ENCODE assay signal across 9 cellular contexts in the genomic region with DNA sequence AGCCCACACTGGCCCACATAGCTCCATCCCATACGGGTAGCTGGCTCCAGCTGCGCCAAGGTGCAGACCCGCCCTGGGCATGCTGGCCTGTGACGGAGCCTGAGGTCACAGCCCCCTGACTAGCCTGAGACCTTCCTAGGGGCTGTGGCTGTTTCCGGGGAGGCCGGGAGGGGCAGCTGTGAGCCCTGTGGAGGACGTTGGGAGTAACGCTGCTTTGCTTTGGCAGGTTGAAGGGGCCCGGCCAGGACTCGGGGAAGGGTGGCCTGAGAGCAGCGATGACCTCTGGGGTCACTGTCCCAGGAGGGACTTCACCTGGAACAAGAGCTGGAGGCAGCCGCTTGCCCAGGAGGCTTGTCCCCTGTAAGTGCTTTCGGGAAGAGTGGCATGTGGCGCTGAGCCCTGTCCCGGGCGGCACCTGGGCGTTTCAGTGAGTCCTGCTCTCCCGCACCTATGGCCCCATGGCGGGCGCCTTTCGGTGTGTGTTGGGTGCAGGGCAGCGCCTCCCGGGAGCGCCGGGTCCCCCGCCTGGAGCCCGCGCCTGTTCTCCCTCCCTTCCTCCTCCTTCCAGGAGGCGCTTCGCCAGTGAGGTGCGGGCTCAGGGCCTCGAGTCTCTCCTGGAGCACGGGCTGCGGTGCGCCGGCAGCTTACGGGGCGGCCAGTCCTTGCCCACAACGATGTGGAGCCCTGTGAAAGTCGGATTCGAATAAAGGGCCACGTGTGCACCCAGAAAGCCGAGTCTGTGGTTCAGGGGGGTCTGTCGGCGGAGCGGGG. TPM values are rescaled to one million over a fixed set of nuclear protein-coding genes. Genes with fewer than 3 reads are reported as not detected.
DNase-seq lines count a peak whose midpoint lies in the region; ATAC-seq and TF ChIP-seq lines count a peak whose summit lies in the region.
"Had no signal": no experiment of that assay in that cellular context is flagged by ENCODE, and none has a peak within 500 bp of the region (broad histone marks: within the 10 kb centered on the region; RNA-seq: fewer than 3 reads in every experiment).

No MANE protein-coding gene starts in this region.

- peaks cover 46% of the 10 kb centered on the region for H3K36me3 Mint-ChIP-seq in activated CD8-positive, alpha-beta memory T cell treated with anti-CD3 and anti-CD28 coated beads, Interleukin-2, amount 10 ng/mL, durations not matched to agents 7 days and 5 days

- H3K27me3 Mint-ChIP-seq in activated CD8-positive, alpha-beta memory T cell treated with anti-CD3 and anti-CD28 coated beads, Interleukin-2, amount 10 ng/mL, durations not matched to agents 7 days and 5 days, result no peaks in the 10 kb centered on the region

- 59 to 73% (median 67%) methylated on average over 34 to 46 of the region's 46 CpGs for WGBS in adrenal gland, 4 donors

- DNase-seq in activated CD8-positive, alpha-beta memory T cell treated with anti-CD3 and anti-CD28 coated beads, Interleukin-2, amount 10 ng/mL, durations not matched to agents 7 days and 5 days, result no peak
- no peak for DNase-seq in activated CD8-positive, alpha-beta memory T cell treated with anti-CD3 and anti-CD28 coated beads, Interleukin-2, amount 50 U/mL, for 48 hours
- peak in 4 of 7 donors; percentile 46 to 74 (median 62) for DNase-seq in adrenal gland
- DNase-seq in left lung, result no peak
- DNase-seq in tibial artery, result peak in 1 of 2 donors; percentile 36
- no peak for DNase-seq in HUDEP-2 (lab: John Stamatoyannopoulos, UW; ENCODE audit: unreplicated experiment in 76 of 76)
- no peak for DNase-seq in A172 (ENCODE audit: low spot score)
- no peak for DNase-seq in EL

- intact Hi-C loops in adrenal gland (cut with DNase I) (loop anchor here in 1 of 2 donors (10.0 kb wide), 1 partner anchor 161 kb away; a partner anchor contains a TSS), left lung (cut with DNase I) (no loop called here), tibial artery (cut with DNase I; ENCODE audit: low total_unique reads) (no loop called here)

- H3K9me3 Mint-ChIP-seq in activated CD8-positive, alpha-beta memory T cell treated with anti-CD3 and anti-CD28 coated beads, Interleukin-2, amount 10 ng/mL, durations not matched to agents 7 days and 5 days (ENCODE audit: low read depth), result no peaks in the 10 kb centered on the region

- H3K9me3 ChIP-seq in adrenal gland (replicated peaks in 1 of 3) (no peaks in the 10 kb centered on the region), left lung (no peaks in the 10 kb centered on the region), tibial artery (no peaks in the 10 kb centered on the region)

- H3K36me3 ChIP-seq in adrenal gland (replicated peaks in 1 of 2) (peaks cover 0 to 62% of the 10 kb centered on the region in 2 donors), left lung (peaks cover 4 to 71% of the 10 kb centered on the region in 2 donors), tibial artery (peaks cover 46 to 71% (median 51%) of the 10 kb centered on the region in 3 donors)

- H3K4me1 ChIP-seq in adrenal gland (replicated peaks in 1 of 2) (peaks cover 47 to 64% of the 10 kb centered on the region in 2 donors), left lung (peaks cover 43 to 69% of the 10 kb centered on the region in 2 donors), tibial artery (peaks cover 13 to 65% (median 60%) of the 10 kb centered on the region in 4 donors)

- CTCF ChIA-PET in activated CD8-positive, alpha-beta memory T cell treated with anti-CD3 and anti-CD28 coated beads, Interleukin-2, amount 10 ng/mL, durations not matched to agents 7 days and 5 days (lab: Charles Lee), result interaction anchor here (0.6 to 4.3 kb wide), 4 partner anchors 14 to 31 kb away, joined by 3 to 32 read pairs (median 4); no protein-coding TSS in a partner anchor

- H3K4me1 Mint-ChIP-seq in activated CD8-positive, alpha-beta memory T cell treated with anti-CD3 and anti-CD28 coated beads, Interleukin-2, amount 10 ng/mL, durations not matched to agents 7 days and 5 days, result peaks cover 56% of the 10 kb centered on the region

- H3K4me3 ChIP-seq in adrenal gland, result peak overlapping the region in 1 of 4 donors; percentile 78
- H3K4me3 ChIP-seq in left lung, result peak overlapping the region in 1 of 2 donors; percentile 70
- H3K4me3 ChIP-seq in tibial artery, result peak overlapping the region; percentile 62 to 71

- H3K27ac ChIP-seq in adrenal gland (peak overlapping the region; percentile 51 to 99 (median 98)), left lung (peak overlapping the region; percentile 99), tibial artery (peak overlapping the region; percentile 91 to 94)

- ATAC-seq in activated CD8-positive, alpha-beta memory T cell treated with anti-CD3 and anti-CD28 coated beads, Interleukin-2, amount 10 ng/mL, durations not matched to agents 7 days and 5 days, result no peak
- no peak for ATAC-seq in left lung

- no peak for TF ChIP-seq POLR2A in adrenal gland (IDR thresholded peaks at IDR 0.05)

- peak overlapping the region; percentile 64 for H3K27ac Mint-ChIP-seq in activated CD8-positive, alpha-beta memory T cell treated with anti-CD3 and anti-CD28 coated beads, Interleukin-2, amount 10 ng/mL, durations not matched to agents 7 days and 5 days

- no peak for TF ChIP-seq CTCF in adrenal gland (IDR thresholded peaks at IDR 0.05)
- no peak for TF ChIP-seq CTCF in left lung (IDR thresholded peaks at IDR 0.05)
- no peak for TF ChIP-seq CTCF in tibial artery (IDR thresholded peaks at IDR 0.05)

- H3K27me3 ChIP-seq in adrenal gland, result no peaks in the 10 kb centered on the region
- no peaks in the 10 kb centered on the region for H3K27me3 ChIP-seq in left lung
- no peaks in the 10 kb centered on the region for H3K27me3 ChIP-seq in tibial artery

- peak overlapping the region; percentile 55 for H3K4me3 Mint-ChIP-seq in activated CD8-positive, alpha-beta memory T cell treated with anti-CD3 and anti-CD28 coated beads, Interleukin-2, amount 10 ng/mL, durations not matched to agents 7 days and 5 days

RNA-seq across cellular contexts. Expression of a gene that starts 1.1 kb away (rescaled TPM):
- 10 to 100 TPM; 54.7 to 60.3 TPM for total RNA-seq in activated CD8-positive, alpha-beta memory T cell treated with anti-CD3 and anti-CD28 coated beads, Interleukin-2, amount 10 ng/mL, durations not matched to agents 7 days and 5 days
- total RNA-seq in adrenal gland, result 100 to 1,000 TPM in 3 of 8 donors, 10 to 100 TPM in 5; 67.4 to 279 (median 86.5) TPM
- 100 to 1,000 TPM in 2 of 3 donors, 1 to 10 TPM in 1; 3.8 to 139 (median 123) TPM for polyA plus RNA-seq in adrenal gland
- total RNA-seq in left lung, result 10 to 100 TPM; 48.0 to 58.7 TPM
- 90.5 and 93.6 TPM in 2 replicates for total RNA-seq in A172 (2014; rRNA removed; shearing (Covaris generic))

RNA-seq across cellular contexts. Expression of a gene that starts 5.1 kb away (rescaled TPM):
- 100 to 1,000 TPM; 189 to 210 TPM for total RNA-seq in activated CD8-positive, alpha-beta memory T cell treated with anti-CD3 and anti-CD28 coated beads, Interleukin-2, amount 10 ng/mL, durations not matched to agents 7 days and 5 days
- total RNA-seq in adrenal gland (1,000 to 10,000 TPM in 1 of 8 donors, 100 to 1,000 TPM in 7; 317 to 1,164 (median 685) TPM), left lung (100 to 1,000 TPM; 220 to 235 TPM)
- 100 to 1,000 TPM; 360 to 990 (median 737) TPM for polyA plus RNA-seq in adrenal gland
- total RNA-seq in A172 (2014; rRNA removed; shearing (Covaris generic)), result 124 and 266 TPM in 2 replicates

RNA-seq across cellular contexts. Expression of a gene that starts 11.4 kb away (rescaled TPM):
- total RNA-seq in activated CD8-positive, alpha-beta memory T cell treated with anti-CD3 and anti-CD28 coated beads, Interleukin-2, amount 10 ng/mL, durations not matched to agents 7 days and 5 days, result not detected
- not detected for total RNA-seq in adrenal gland
- polyA plus RNA-seq in adrenal gland, result not detected
- under 1 TPM in 1 of 2 donors, not detected in 1; 0.52 TPM for total RNA-seq in left lung
- 9.1 and 9.9 TPM in 2 replicates for total RNA-seq in A172 (2014; rRNA removed; shearing (Covaris generic))
- total RNA-seq: mononuclear cell had no signal

RNA-seq across cellular contexts. Expression of a gene that starts 25.9 kb away (rescaled TPM):
- 10 to 100 TPM; 73.3 to 88.6 TPM for total RNA-seq in activated CD8-positive, alpha-beta memory T cell treated with anti-CD3 and anti-CD28 coated beads, Interleukin-2, amount 10 ng/mL, durations not matched to agents 7 days and 5 days
- 100 to 1,000 TPM in 5 of 8 donors, 10 to 100 TPM in 3; 20.0 to 189 (median 113) TPM for total RNA-seq in adrenal gland
- polyA plus RNA-seq in adrenal gland, result 10 to 100 TPM; 15.5 to 73.0 (median 46.8) TPM
- 100 to 1,000 TPM in 1 of 2 donors, 10 to 100 TPM in 1; 87.4 to 115 TPM for total RNA-seq in left lung
- 7.0 and 19.2 TPM in 2 replicates for total RNA-seq in A172 (2014; rRNA removed; shearing (Covaris generic))

RNA-seq across cellular contexts. Expression of a gene that starts 32.7 kb away (rescaled TPM):
- total RNA-seq in activated CD8-positive, alpha-beta memory T cell treated with anti-CD3 and anti-CD28 coated beads, Interleukin-2, amount 10 ng/mL, durations not matched to agents 7 days and 5 days, result 100 to 1,000 TPM; 190 to 221 TPM
- total RNA-seq in adrenal gland, result 100 to 1,000 TPM in 7 of 8 donors, 10 to 100 TPM in 1; 80.2 to 435 (median 229) TPM
- polyA plus RNA-seq in adrenal gland, result 1,000 to 10,000 TPM in 1 of 3 donors, 100 to 1,000 TPM in 1, 10 to 100 TPM in 1; 15.6 to 1,534 (median 925) TPM
- total RNA-seq in left lung, result 100 to 1,000 TPM; 139 to 161 TPM
- total RNA-seq in A172 (2014; rRNA removed; shearing (Covaris generic)), result 42.2 and 78.9 TPM in 2 replicates

Comparison
In these comparisons a context has a peak if more than half of its experiments do, and no peak if none do; other contexts are left out.
1. DNase-seq: peak in adrenal gland (4 of 7); none in activated CD8-positive, alpha-beta memory T cell treated with anti-CD3 and anti-CD28 coated beads, Interleukin-2, amount 10 ng/mL, durations not matched to agents 7 days and 5 days (single experiment), activated CD8-positive, alpha-beta memory T cell treated with anti-CD3 and anti-CD28 coated beads, Interleukin-2, amount 50 U/mL, for 48 hours (single experiment), left lung (0 of 2), HUDEP-2 (0 of 76), A172 (single experiment) and EL (single experiment).
2. Peak in every context shown above with its lines, with median percentiles within 50 percentile points of each other: H3K27ac ChIP-seq.